1 cellular context compared by ENCODE assay signal in genomic region chr15:35545825-35546580, GRCh38.
TF ChIP-seq lines count a peak whose summit lies in the region.

Gene DPH6, minus strand, starts transcription at chr15:35546165. Its CDS starts 24 bp downstream, at chr15:35546141.

TF ChIP-seq in HepG2, 621 proteins besides CTCF, POLR2A, EP300 and RAD21 (continued from another document and continues in another):
- TF ChIP-seq ZFP91 (CRISPR knock-in tag; IDR thresholded peaks at IDR 0.05; ENCODE audit: borderline replicate concordance) (peak; percentile 69), SRY (CRISPR knock-in tag; IDR thresholded peaks at IDR 0.05) (peak; percentile 80), GMEB1 (CRISPR knock-in tag; IDR thresholded peaks at IDR 0.05; ENCODE audit: borderline replicate concordance) (peak; percentile 71), FOXA1 (IDR thresholded peaks at IDR 0.05) (no peak), FOXA1 (CRISPR knock-in tag; IDR thresholded peaks at IDR 0.05) (0 out of 2 replicates have a peak, but pooled peaks have one; percentile 2), IRX3 (CRISPR knock-in tag; IDR thresholded peaks at IDR 0.05; ENCODE audit: borderline replicate concordance, low read depth) (peak; percentile 86), ZNF704 (CRISPR knock-in tag; IDR thresholded peaks at IDR 0.05; ENCODE audit: borderline replicate concordance) (peak; percentile 88), GLI4 (CRISPR knock-in tag; IDR thresholded peaks at IDR 0.05; ENCODE audit: borderline replicate concordance) (peak; percentile 72; the same call in 1 of the 2 replicates), ZBTB7A (CRISPR knock-in tag; IDR thresholded peaks at IDR 0.05) (peak; percentile 77; the same call in 1 of the 2 replicates), MTA1 (CRISPR knock-in tag; IDR thresholded peaks at IDR 0.05; ENCODE audit: borderline replicate concordance) (peak; percentile 45; the same call in 1 of the 2 replicates), ZNF235 (CRISPR knock-in tag; IDR thresholded peaks at IDR 0.05; ENCODE audit: borderline replicate concordance) (0 out of 2 replicates have a peak, but pooled peaks have one; percentile 82), BHLHE40 (IDR thresholded peaks at IDR 0.05; ENCODE audit: low read length) (peak; percentile 83), ARNT2 (CRISPR knock-in tag; IDR thresholded peaks at IDR 0.05; ENCODE audit: low read depth) (peak; percentile 72), ZKSCAN1 (IDR thresholded peaks at IDR 0.05; ENCODE audit: low read length) (0 out of 2 replicates have a peak, but pooled peaks have one; percentile 11), PATZ1 (CRISPR knock-in tag; IDR thresholded peaks at IDR 0.05) (no peak; the same call in 1 of the 2 replicates), ZNF792 (CRISPR knock-in tag; IDR thresholded peaks at IDR 0.05) (peak; percentile 73), TGIF2 (CRISPR knock-in tag; IDR thresholded peaks at IDR 0.05) (peak; percentile 31; the same call in 1 of the 2 replicates), ZNF691 (CRISPR knock-in tag; IDR thresholded peaks at IDR 0.05; ENCODE audit: borderline replicate concordance, low read depth) (peak; percentile 59; the same call in 1 of the 2 replicates), ZNF18 (CRISPR knock-in tag; IDR thresholded peaks at IDR 0.05; ENCODE audit: insufficient replicate concordance) (no peak), ZNF350 (CRISPR knock-in tag; IDR thresholded peaks at IDR 0.05; ENCODE audit: borderline replicate concordance, low read depth) (peak; percentile 78), WIZ (CRISPR knock-in tag; IDR thresholded peaks at IDR 0.05) (peak; percentile 59; the same call in 1 of the 2 replicates), YY1 (IDR thresholded peaks at IDR 0.05; ENCODE audit: insufficient read depth, insufficient replicate concordance, low read depth, low read length) (peak; percentile 35), RARG (CRISPR knock-in tag; IDR thresholded peaks at IDR 0.05; ENCODE audit: low read depth) (no peak), KLF13 (CRISPR knock-in tag; IDR thresholded peaks at IDR 0.05) (no peak), ZNF501 (CRISPR knock-in tag; IDR thresholded peaks at IDR 0.05) (peak; percentile 44; the same call in 1 of the 2 replicates), GABPA (IDR thresholded peaks at IDR 0.05; ENCODE audit: low read depth, low read length) (peak; percentile 49), GABPA (CRISPR knock-in tag; IDR thresholded peaks at IDR 0.05; ENCODE audit: low read depth) (peak; percentile 69), MAX (IDR thresholded peaks at IDR 0.05) (peak; percentile 95), ZBTB38 (CRISPR knock-in tag; IDR thresholded peaks at IDR 0.05) (peak; percentile 76; the same call in 1 of the 2 replicates), CHCHD3 (CRISPR knock-in tag; IDR thresholded peaks at IDR 0.05) (peak; percentile 20; the same call in 1 of the 2 replicates), ATF2 (CRISPR knock-in tag; IDR thresholded peaks at IDR 0.05) (peak; percentile 65), BRF2 (CRISPR knock-in tag; IDR thresholded peaks at IDR 0.05) (0 out of 2 replicates have a peak, but pooled peaks have one; percentile 51), THAP7 (CRISPR knock-in tag; IDR thresholded peaks at IDR 0.05) (peak; percentile 71; the same call in 1 of the 2 replicates), JUND (CRISPR knock-in tag; IDR thresholded peaks at IDR 0.05) (peak; percentile 62), MXD4 (CRISPR knock-in tag; IDR thresholded peaks at IDR 0.05) (peak; percentile 80), ETS1 (CRISPR knock-in tag; IDR thresholded peaks at IDR 0.05) (0 out of 2 replicates have a peak, but pooled peaks have one; percentile 56), CENPT (CRISPR knock-in tag; IDR thresholded peaks at IDR 0.05; ENCODE audit: low read depth) (peak; percentile 68; the same call in 1 of the 2 replicates), ZNF776 (CRISPR knock-in tag; IDR thresholded peaks at IDR 0.05) (peak; percentile 61; the same call in 1 of the 2 replicates), KLF12 (CRISPR knock-in tag; IDR thresholded peaks at IDR 0.05; ENCODE audit: borderline replicate concordance) (peak; percentile 41; the same call in 1 of the 2 replicates), ZFP36L2 (CRISPR knock-in tag; IDR thresholded peaks at IDR 0.05) (peak; percentile 55; the same call in 1 of the 2 replicates), MLXIP (CRISPR knock-in tag; IDR thresholded peaks at IDR 0.05; ENCODE audit: borderline replicate concordance) (no peak; the same call in 1 of the 2 replicates), ELF1 (CRISPR knock-in tag; IDR thresholded peaks at IDR 0.05) (peak; percentile 37; the same call in 1 of the 2 replicates), ERF (CRISPR knock-in tag; IDR thresholded peaks at IDR 0.05) (peak; percentile 74; the same call in 1 of the 2 replicates), CCDC6 (CRISPR knock-in tag; IDR thresholded peaks at IDR 0.05) (peak; percentile 89), PPARG (CRISPR knock-in tag; conservative IDR thresholded peaks at IDR 0.05) (no peak), RBM22 (optimal IDR thresholded peaks at IDR 0.05; ENCODE audit: low read length) (no peak), FOXC1 (CRISPR knock-in tag; IDR thresholded peaks at IDR 0.05; ENCODE audit: borderline replicate concordance) (peak; percentile 13; the same call in 1 of the 2 replicates)
